Comparison of ENCODE assay signal across 10 cellular contexts in the genomic region with DNA sequence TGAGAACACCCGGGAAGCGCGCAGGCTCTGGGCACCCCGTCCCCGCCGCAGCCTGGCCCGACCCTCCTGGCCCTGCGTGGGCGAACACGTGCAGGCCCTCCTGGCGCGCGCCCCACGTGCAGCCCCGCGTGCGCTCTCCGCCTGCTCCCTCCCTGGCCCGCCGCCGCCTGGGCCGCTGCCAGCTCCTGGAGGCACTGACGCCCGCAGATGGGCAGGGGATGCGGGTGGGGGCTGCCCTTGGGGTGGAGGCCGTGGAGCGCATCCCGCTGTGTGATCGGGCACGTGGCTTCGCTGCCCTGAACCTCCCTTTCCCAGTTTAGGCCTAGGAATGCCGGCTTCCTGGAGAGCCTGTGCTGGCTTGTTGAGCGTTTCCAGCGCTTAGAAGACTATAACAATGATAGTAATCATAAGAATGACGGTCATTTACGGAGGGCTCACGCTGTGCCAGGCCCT.
A peak's percentile ranks its signal among the peaks of the same experiment; 100 is the strongest.
DNase-seq lines count a peak whose midpoint lies in the region; ATAC-seq and TF ChIP-seq lines count a peak whose summit lies in the region.
"Had no signal": no experiment of that assay in that cellular context is flagged by ENCODE, and none has a peak within 500 bp of the region (broad histone marks: within the 10 kb centered on the region; RNA-seq: fewer than 3 reads in every experiment).

No MANE protein-coding gene starts in this region.

- intact Hi-C loops in A673 (cut with micrococcal nuclease; ENCODE audit: unreplicated experiment) (no loop called here), ovary (cut with DNase I) (loop anchor here in 2 of 4 donors (10.0 kb wide), 2 partner anchors 97 to 157 kb away; no protein-coding TSS in a partner anchor), ascending aorta (cut with DNase I) (no loop called here)

- H3K4me3 ChIP-seq in A673 (ENCODE audit: low read depth, low read length, poor library complexity, severe bottlenecking): no peak overlapping the region
- no peak overlapping the region for H3K4me3 ChIP-seq in RWPE2 (ENCODE audit: severe bottlenecking)
- H3K4me3 ChIP-seq in ovary: no peak overlapping the region
- H3K4me3 ChIP-seq in ascending aorta: peak overlapping the region in 1 of 2 donors; percentile 32

- TF ChIP-seq CTCF in A673 (conservative IDR thresholded peaks at IDR 0.05; ENCODE audit: low read depth, low read length): no peak
- no peak for TF ChIP-seq CTCF in RWPE2 (IDR thresholded peaks at IDR 0.05; ENCODE audit: poor library complexity, severe bottlenecking)
- TF ChIP-seq CTCF in ovary (IDR thresholded peaks at IDR 0.05): no peak
- TF ChIP-seq CTCF in ascending aorta (IDR thresholded peaks at IDR 0.05): no peak

- CTCF ChIA-PET in A673 (lab: Charles Lee): no interaction called here

- H3K27me3 ChIP-seq in A673 (replicated peaks; ENCODE audit: insufficient read depth, low read depth, low read length, poor library complexity) (no peaks in the 10 kb centered on the region), RWPE2 (ENCODE audit: insufficient read depth, poor library complexity, severe bottlenecking) (no peaks in the 10 kb centered on the region), ovary (no peaks in the 10 kb centered on the region), ascending aorta (no peaks in the 10 kb centered on the region)

- peak; percentile 19 for DNase-seq in A673 (ENCODE audit: low spot score)
- DNase-seq in RWPE2 (ENCODE audit: low spot score): no peak
- DNase-seq in globus pallidus (ENCODE audit: low spot score): peak; percentile 22
- DNase-seq in ovary: peak; percentile 73 to 94 (median 92)
- DNase-seq in ascending aorta (ENCODE audit: low spot score in 2 of 2): no peak
- no peak for DNase-seq in NCI-H226
- DNase-seq in activated CD8-positive, alpha-beta memory T cell treated with anti-CD3 and anti-CD28 coated beads for 24 hours: no peak
- DNase-seq: activated CD8-positive, alpha-beta memory T cell treated with anti-CD3 and anti-CD28 coated beads, Interleukin-2, amount 10 ng/mL, durations not matched to agents 7 days and 5 days; EL had no signal

- no TSS peak for BruUV-seq in A673 (replicated peaks; lab: Mats Ljungman, UMichigan)

- POLR2A ChIA-PET in A673 (lab: Charles Lee; ENCODE audit: low non-redundant PET): no interaction called here

- no peak for TF ChIP-seq POLR2A in ovary (IDR thresholded peaks at IDR 0.05)

- no peak overlapping the region for H3K27ac ChIP-seq in A673 (ENCODE audit: low read depth, low read length, poor library complexity, severe bottlenecking)
- H3K27ac ChIP-seq in RWPE2 (ENCODE audit: poor library complexity, severe bottlenecking): no peak overlapping the region
- H3K27ac ChIP-seq in ovary: peak overlapping the region; percentile 26 to 89
- H3K27ac ChIP-seq in ascending aorta: no peak overlapping the region

- H3K36me3 ChIP-seq in A673 (ENCODE audit: insufficient read depth, low read length, poor library complexity, severe bottlenecking) (no peaks in the 10 kb centered on the region), RWPE2 (ENCODE audit: low read depth) (no peaks in the 10 kb centered on the region), ovary (no peaks in the 10 kb centered on the region), ascending aorta (no peaks in the 10 kb centered on the region)

- 14 to 26% (median 25%) methylated on average over 21 to 37 of the region's 37 CpGs for WGBS in ovary, 3 donors

- ATAC-seq in RWPE2 (ENCODE audit: low read depth) (peak; percentile 58; the same call in 2 of the 3 replicates), GM18873 (IDR thresholded peaks at IDR 0.05; ENCODE audit: low FRiP score, unreplicated experiment) (no peak)

- no peak for TF ChIP-seq EP300 in ovary (IDR thresholded peaks at IDR 0.05)

- H3K9me3 ChIP-seq in A673 (ENCODE audit: low read depth, low read length, poor library complexity, severe bottlenecking): no peaks in the 10 kb centered on the region
- H3K9me3 ChIP-seq in RWPE2 (ENCODE audit: severe bottlenecking): no peaks in the 10 kb centered on the region
- H3K9me3 ChIP-seq in ovary: no peaks in the 10 kb centered on the region
- no peaks in the 10 kb centered on the region for H3K9me3 ChIP-seq in ascending aorta

- no peaks in the 10 kb centered on the region for H3K4me1 ChIP-seq in A673 (ENCODE audit: insufficient read depth, low read length, poor library complexity, severe bottlenecking)
- peaks cover 3% of the 10 kb centered on the region for H3K4me1 ChIP-seq in RWPE2 (ENCODE audit: insufficient read depth, poor library complexity, severe bottlenecking)
- H3K4me1 ChIP-seq in ovary (ENCODE audit: insufficient read depth): peaks cover 12% of the 10 kb centered on the region
- peaks cover 0 to 3% of the 10 kb centered on the region in 2 donors for H3K4me1 ChIP-seq in ascending aorta

Comparison
In these comparisons a context has a peak if more than half of its experiments do, and no peak if none do; other contexts are left out.
1. DNase-seq: peak in A673 (single experiment), globus pallidus (single experiment) and ovary (5 of 5); none in RWPE2 (single experiment), ascending aorta (0 of 2), NCI-H226 (single experiment) and activated CD8-positive, alpha-beta memory T cell treated with anti-CD3 and anti-CD28 coated beads for 24 hours (single experiment).
2. H3K27ac ChIP-seq: peak in ovary (2 of 2); none in A673 (single experiment), RWPE2 (single experiment) and ascending aorta (0 of 2).